ENCODE assay signal across 17 cellular contexts in genomic region chr16:65601781-65602180, GRCh38.
"Had no signal": no experiment of that assay in that cellular context is flagged by ENCODE, and none has a peak within 500 bp of the region (broad histone marks: within the 10 kb centered on the region; RNA-seq: fewer than 3 reads in every experiment).

No MANE protein-coding gene starts in this region.

- H3K27me3 ChIP-seq: hepatocyte, left lung, tibial nerve had no signal

- H3K4me1 ChIP-seq: left lung, tibial nerve had no signal

- H3K9me3 ChIP-seq: tibial nerve had no signal

- H3K27ac ChIP-seq: epithelial cell of prostate, hepatocyte, left lung, tibial nerve had no signal

- DNase-seq: activated CD4-positive, alpha-beta memory T cell treated with anti-CD3 and anti-CD28 coated beads, Interleukin-2, amount 10 ng/mL, durations not matched to agents 7 days and 5 days; activated CD4-positive, alpha-beta T cell treated with anti-CD3 and anti-CD28 coated beads for 4 hours; activated effector memory CD4-positive, alpha-beta T cell treated with Interleukin-2 at 50 U/mL for 16 hours; activated T-cell treated with anti-CD3 and anti-CD28 coated beads, Interleukin-2, amount 50 U/mL, for 4 hours; amniotic stem cell; dermis blood vessel endothelial cell; left lung; mucosa of descending colon; naive thymus-derived CD8-positive, alpha-beta T cell; right cardiac atrium; small intestine; stimulated activated CD4-positive, alpha-beta T cell treated with anti-CD3 and anti-CD28 coated beads, Interleukin-4, amount 100 ng/mL, for 24 hours; stimulated activated naive CD4-positive, alpha-beta T cell; T-helper 17 cell had no signal

- H3K4me3 ChIP-seq: hepatocyte, left lung, mucosa of descending colon, tibial nerve had no signal

- H3K36me3 ChIP-seq: left lung, tibial nerve had no signal

- ATAC-seq: activated T-cell treated with anti-CD3 and anti-CD28 coated beads, Interleukin-2, amount 50 U/mL, for 4 hours; left lung; mucosa of descending colon; naive thymus-derived CD8-positive, alpha-beta T cell; right cardiac atrium; T-helper 17 cell had no signal
